In genomic region chr17:50660042-50660886, GRCh38 we compare ENCODE assay signal across 10 cellular contexts. TPM values are rescaled to one million over a fixed set of nuclear protein-coding genes. Genes with fewer than 3 reads are reported as not detected.
DNase-seq lines count a peak whose midpoint lies in the region; ATAC-seq, FAIRE-seq and TF ChIP-seq lines count a peak whose summit lies in the region.
"Had no signal": no experiment of that assay in that cellular context is flagged by ENCODE, and none has a peak within 500 bp of the region (broad histone marks: within the 10 kb centered on the region; RNA-seq: fewer than 3 reads in every experiment).

No MANE protein-coding gene starts in this region.

- H3K27ac ChIP-seq in right lobe of liver: peak overlapping the region in 1 of 3 donors; percentile 80

- TF ChIP-seq POLR2A in right lobe of liver (IDR thresholded peaks at IDR 0.05): no peak
- TF ChIP-seq POLR2A in H54 (IDR thresholded peaks at IDR 0.05; ENCODE audit: low read depth, low read length): no peak

- ATAC-seq in right lobe of liver: peak; percentile 7 to 46 (median 36)
- ATAC-seq in HG03342 (IDR thresholded peaks at IDR 0.05; ENCODE audit: unreplicated experiment): no peak

- peaks cover 0 to 68% (median 35%) of the 10 kb centered on the region in 4 donors for H3K4me1 ChIP-seq in right lobe of liver

- no peaks in the 10 kb centered on the region for H3K9me3 ChIP-seq in right lobe of liver

- TF ChIP-seq CTCF in right lobe of liver (IDR thresholded peaks at IDR 0.05): no peak

- 25% methylated on average over 7 of the region's 11 CpGs for WGBS in right lobe of liver (ENCODE audit: insufficient coverage, low coverage, low lambda C conversion rate, missing lambda C conversion rate)

- intact Hi-C loops in right lobe of liver (cut with DNase I): no loop called here

- no peak for FAIRE-seq in H54 (lab: Jason Lieb, UNC)
- FAIRE-seq: G401.6 had no signal

- H3K4me3 ChIP-seq in right lobe of liver: no peak overlapping the region

- no peaks in the 10 kb centered on the region for H3K27me3 ChIP-seq in right lobe of liver

- H3K36me3 ChIP-seq in right lobe of liver: peaks cover 0 to 6% (median 0%) of the 10 kb centered on the region in 4 donors

- DNase-seq in A172 (ENCODE audit: low spot score) (peak; percentile 71), HuH-7.5 (ENCODE audit: low spot score) (peak; percentile 69), amniotic epithelial cell (ENCODE audit: low read depth) (peak; percentile 35), right lobe of liver (peak in 1 of 3 donors; percentile 57), kidney tubule cell (ENCODE audit: low spot score) (no peak), H54 (ENCODE audit: insufficient read length, low spot score) (no peak)
- no peak for DNase-seq in activated CD4-positive, CD25-positive, alpha-beta regulatory T cell treated with anti-CD3 and anti-CD28 coated beads, Interleukin-2, amount 50 U/mL, for 72 hours
- DNase-seq: stimulated activated CD4-positive, alpha-beta T cell treated with anti-CD3 and anti-CD28 coated beads, Interleukin-4, amount 100 ng/mL, for 1 hour had no signal

RNA-seq across cellular contexts. Expression of gene ABCC3, which starts 25.6 kb away (rescaled TPM):
- total RNA-seq in A172 (2014; rRNA removed; shearing (Covaris generic)): 28.1 and 35.0 TPM in 2 replicates
- total RNA-seq in right lobe of liver: 100 to 1,000 TPM; 146 to 286 (median 178) TPM

RNA-seq across cellular contexts. Expression of gene ANKRD40, which starts 47.5 kb away (rescaled TPM):
- total RNA-seq in A172 (2014; rRNA removed; shearing (Covaris generic)): 43.4 and 54.6 TPM in 2 replicates
- 10 to 100 TPM; 13.9 to 17.4 (median 15.1) TPM for total RNA-seq in right lobe of liver

RNA-seq across cellular contexts. Expression of gene LUC7L3, which starts 59.1 kb away (rescaled TPM):
- 58.6 and 63.2 TPM in 2 replicates for total RNA-seq in A172 (2014; rRNA removed; shearing (Covaris generic))
- 10 to 100 TPM; 15.4 to 50.5 (median 31.0) TPM for total RNA-seq in right lobe of liver

Comparison
In these comparisons a context has a peak if more than half of its experiments do, and no peak if none do; other contexts are left out.
1. DNase-seq: peak in A172 (single experiment), HuH-7.5 (single experiment) and amniotic epithelial cell (single experiment); none in kidney tubule cell (single experiment), H54 (single experiment) and activated CD4-positive, CD25-positive, alpha-beta regulatory T cell treated with anti-CD3 and anti-CD28 coated beads, Interleukin-2, amount 50 U/mL, for 72 hours (single experiment).